ENCODE assay signal across 1 cellular context in the genomic region with DNA sequence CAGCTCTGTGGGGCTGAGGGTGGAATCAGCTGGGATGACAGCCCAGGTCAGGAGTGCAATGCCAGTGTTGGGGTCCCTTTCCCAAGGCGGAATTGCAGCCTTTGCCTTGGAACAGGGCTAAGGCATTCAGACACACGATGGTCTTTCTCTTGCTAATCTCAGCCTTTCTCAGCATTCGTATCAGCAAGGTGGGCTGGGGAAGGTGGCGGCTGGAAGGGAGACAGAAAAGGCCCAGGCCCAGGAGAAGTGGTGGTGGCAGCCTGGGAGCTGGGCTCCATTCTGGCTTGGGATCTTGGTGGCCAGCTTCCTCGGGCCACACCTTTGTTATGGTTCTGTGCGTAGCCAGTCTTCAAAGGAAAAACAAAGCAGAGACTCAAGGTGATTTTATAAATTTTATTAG.
TF ChIP-seq lines count a peak whose summit lies in the region.

No MANE protein-coding gene starts in this region.

TF ChIP-seq in endothelial cell of umbilical vein, 7 proteins besides CTCF, POLR2A, EP300 and RAD21:
- TF ChIP-seq, protein P1, sequence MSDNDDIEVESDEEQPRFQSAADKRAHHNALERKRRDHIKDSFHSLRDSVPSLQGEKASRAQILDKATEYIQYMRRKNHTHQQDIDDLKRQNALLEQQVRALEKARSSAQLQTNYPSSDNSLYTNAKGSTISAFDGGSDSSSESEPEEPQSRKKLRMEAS (IDR thresholded peaks at IDR 0.05; ENCODE audit: insufficient read depth, insufficient read length): no peak
- no peak for TF ChIP-seq POLR2AphosphoS5 (IDR thresholded peaks at IDR 0.05; ENCODE audit: insufficient read depth, low read depth, low read length)
- no peak for TF ChIP-seq FOS (IDR thresholded peaks at IDR 0.05; ENCODE audit: borderline replicate concordance, insufficient read depth, low read length)
- TF ChIP-seq GATA2 (IDR thresholded peaks at IDR 0.05; ENCODE audit: insufficient read depth, insufficient read length, low read depth, low read length): no peak
- TF ChIP-seq EZH2 (IDR thresholded peaks at IDR 0.05; ENCODE audit: borderline replicate concordance, low read depth, low read length, severe bottlenecking): no peak
- no peak for TF ChIP-seq JUN (IDR thresholded peaks at IDR 0.05; ENCODE audit: borderline replicate concordance, insufficient read depth, insufficient read length, low read depth)
- no peak for TF ChIP-seq MYC (IDR thresholded peaks at IDR 0.05; ENCODE audit: low read depth, low read length)
